ENCODE assay signal across 18 cellular contexts in genomic region chr4:102172341-102172740, GRCh38.
DNase-seq lines count a peak whose midpoint lies in the region; ATAC-seq, FAIRE-seq and TF ChIP-seq lines count a peak whose summit lies in the region.
"Had no signal": no experiment of that assay in that cellular context is flagged by ENCODE, and none has a peak within 500 bp of the region (broad histone marks: within the 10 kb centered on the region; RNA-seq: fewer than 3 reads in every experiment).

No MANE protein-coding gene starts in this region.

- H3K4me3 Mint-ChIP-seq in astrocyte (ENCODE audit: unreplicated experiment): no peak overlapping the region
- H3K4me3 Mint-ChIP-seq: B cell; CD4-positive, alpha-beta T cell had no signal

- H3K27ac ChIP-seq in HUES48 (ENCODE audit: low read depth, low read length): peak overlapping the region; percentile 2
- H3K27ac ChIP-seq in astrocyte (ENCODE audit: low read depth, low read length): no peak overlapping the region
- no peak overlapping the region for H3K27ac ChIP-seq in uterus
- H3K27ac ChIP-seq in heart left ventricle: no peak overlapping the region

- no peaks in the 10 kb centered on the region for H3K27me3 Mint-ChIP-seq in astrocyte (ENCODE audit: low read depth, unreplicated experiment)
- H3K27me3 Mint-ChIP-seq: B cell had no signal

- H3K9ac ChIP-seq in HUES48 (ENCODE audit: low read depth, low read length): no peak overlapping the region
- H3K9ac ChIP-seq in astrocyte (ENCODE audit: low read length): no peak overlapping the region

- no peak for ATAC-seq in heart left ventricle
- ATAC-seq in Right ventricle myocardium inferior: no peak

- H3K4me3 ChIP-seq in HUES48 (ENCODE audit: low read depth, low read length) (no peak overlapping the region), astrocyte (ENCODE audit: insufficient read depth, low read depth, low read length) (no peak overlapping the region), uterus (no peak overlapping the region), heart left ventricle (no peak overlapping the region)
- H3K4me3 ChIP-seq: HAP-1 had no signal

- H3K36me3 ChIP-seq in HUES48 (ENCODE audit: control insufficient read depth, insufficient read depth, low read length): no peaks in the 10 kb centered on the region
- no peaks in the 10 kb centered on the region for H3K36me3 ChIP-seq in astrocyte (ENCODE audit: insufficient read depth, low read length)
- H3K36me3 ChIP-seq in uterus: no peaks in the 10 kb centered on the region
- no peaks in the 10 kb centered on the region for H3K36me3 ChIP-seq in heart left ventricle
- H3K36me3 ChIP-seq: HAP-1 had no signal

- WGBS in heart left ventricle, 4 donors: 75 to 93% (median 87%) methylated on average over 2 of the region's 2 CpGs

- TF ChIP-seq CTCF in astrocyte (IDR thresholded peaks at IDR 0.05; ENCODE audit: insufficient read depth, low read depth, low read length): no peak
- TF ChIP-seq CTCF in uterus (IDR thresholded peaks at IDR 0.05): no peak
- no peak for TF ChIP-seq CTCF in heart left ventricle (IDR thresholded peaks at IDR 0.05)

- no peaks in the 10 kb centered on the region for H3K36me3 Mint-ChIP-seq in astrocyte (ENCODE audit: low read depth, unreplicated experiment)

- H3K9me3 Mint-ChIP-seq in astrocyte (ENCODE audit: unreplicated experiment): no peaks in the 10 kb centered on the region
- H3K9me3 Mint-ChIP-seq: CD4-positive, alpha-beta T cell had no signal

- TF ChIP-seq POLR2A in uterus (IDR thresholded peaks at IDR 0.05) (no peak), heart left ventricle (IDR thresholded peaks at IDR 0.05) (no peak)

- no peaks in the 10 kb centered on the region for H4K20me1 ChIP-seq in astrocyte (ENCODE audit: insufficient read depth, low read length)

- H2AFZ ChIP-seq in astrocyte (ENCODE audit: low read depth, low read length): no peak overlapping the region

- H3K27ac Mint-ChIP-seq in astrocyte (ENCODE audit: unreplicated experiment): no peak overlapping the region
- H3K27ac Mint-ChIP-seq: B cell; CD4-positive, alpha-beta T cell had no signal

- H3K4me1 Mint-ChIP-seq in astrocyte (ENCODE audit: low read depth, unreplicated experiment): peaks cover 17% of the 10 kb centered on the region
- H3K4me1 Mint-ChIP-seq: B cell had no signal

- no peaks in the 10 kb centered on the region for H3K27me3 ChIP-seq in HUES48 (ENCODE audit: control insufficient read depth, insufficient read depth, low read length)
- H3K27me3 ChIP-seq in astrocyte (ENCODE audit: insufficient read depth, low read length): no peaks in the 10 kb centered on the region
- H3K27me3 ChIP-seq in uterus: no peaks in the 10 kb centered on the region
- no peaks in the 10 kb centered on the region for H3K27me3 ChIP-seq in heart left ventricle

- FAIRE-seq in astrocyte (lab: Jason Lieb, UNC): no peak
- FAIRE-seq: A204.1, G401.6, GM12891, H1, HTR-8/SVneo had no signal

- H3K79me2 ChIP-seq in astrocyte (ENCODE audit: insufficient read depth, low read length): no peaks in the 10 kb centered on the region

- peak; percentile 36 for DNase-seq in astrocyte (ENCODE audit: low read depth)
- peak; percentile 38 for DNase-seq in iPS-NIHi7 (ENCODE audit: extremely low spot score)
- peak; percentile 21 for DNase-seq in renal cortical epithelial cell (ENCODE audit: low read depth)
- no peak for DNase-seq in uterus
- DNase-seq in heart left ventricle: no peak
- no peak for DNase-seq in Right ventricle myocardium inferior (ENCODE audit: missing footprints)
- DNase-seq: C1 segment of cervical spinal cord; Calu3; CD4-positive, alpha-beta T cell; DMS 273 treated with DMSO at 0.1 percent for 48 hours had no signal

- no peaks in the 10 kb centered on the region for H3K9me3 ChIP-seq in HUES48 (ENCODE audit: control insufficient read depth, insufficient read depth, low read length)
- no peaks in the 10 kb centered on the region for H3K9me3 ChIP-seq in astrocyte (ENCODE audit: insufficient read depth, low read depth, low read length)
- no peaks in the 10 kb centered on the region for H3K9me3 ChIP-seq in uterus
- H3K9me3 ChIP-seq in heart left ventricle: no peaks in the 10 kb centered on the region
- H3K9me3 ChIP-seq: HAP-1 had no signal

- H3K4me1 ChIP-seq in HUES48 (ENCODE audit: control insufficient read depth, insufficient read depth, low read length): no peaks in the 10 kb centered on the region
- peaks cover 9% of the 10 kb centered on the region for H3K4me1 ChIP-seq in astrocyte (ENCODE audit: insufficient read depth, low read length)
- no peaks in the 10 kb centered on the region for H3K4me1 ChIP-seq in uterus
- no peaks in the 10 kb centered on the region for H3K4me1 ChIP-seq in heart left ventricle

- intact Hi-C loops in uterus (cut with DNase I; ENCODE audit: low total_unique reads): no loop called here
- intact Hi-C loops in heart left ventricle (cut with DNase I): no loop called here
- intact Hi-C loops in Right ventricle myocardium inferior (cut with DNase I): no loop called here

- no peak overlapping the region for H3K4me2 ChIP-seq in astrocyte (ENCODE audit: low read length)

Comparison
In these comparisons a context has a peak if more than half of its experiments do, and no peak if none do; other contexts are left out.
1. DNase-seq: peak in astrocyte (single experiment), iPS-NIHi7 (single experiment) and renal cortical epithelial cell (single experiment); none in uterus (0 of 2), heart left ventricle (0 of 5) and Right ventricle myocardium inferior (single experiment).